In the genomic region with DNA sequence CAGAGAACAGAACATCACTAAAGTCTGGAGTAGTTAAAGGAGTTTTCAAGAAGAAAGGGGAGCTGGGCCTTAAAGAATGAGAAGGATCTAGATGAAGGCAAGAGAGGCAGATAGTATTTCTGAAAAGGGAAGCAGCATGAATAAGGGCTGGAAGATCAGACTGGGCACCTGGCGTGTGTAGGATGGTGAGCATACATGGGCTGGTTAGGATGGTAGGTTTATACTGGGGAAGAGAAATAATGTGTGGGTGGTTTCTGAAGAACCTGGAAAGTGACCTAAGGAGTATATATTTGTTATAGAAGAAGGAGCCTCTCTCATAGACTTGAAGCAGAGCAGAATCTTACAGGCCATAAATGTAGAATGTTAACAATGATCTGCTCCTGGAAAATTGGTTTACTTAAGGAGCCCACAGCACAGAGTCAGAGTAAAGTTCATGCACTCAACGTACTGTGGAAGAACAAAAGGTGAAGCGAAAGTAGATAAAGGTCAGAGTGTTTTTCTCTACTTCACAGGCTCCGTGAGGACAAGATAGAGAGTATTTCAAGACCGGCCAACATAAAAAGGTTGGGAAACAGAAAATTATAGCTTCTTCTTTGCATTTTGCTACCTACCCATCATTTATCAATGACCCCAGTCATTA, we compare ENCODE assay signal across 14 cellular contexts. TPM values are rescaled to one million over a fixed set of nuclear protein-coding genes. Genes with fewer than 3 reads are reported as not detected.
DNase-seq lines count a peak whose midpoint lies in the region; ATAC-seq and TF ChIP-seq lines count a peak whose summit lies in the region.
"Had no signal": no experiment of that assay in that cellular context is flagged by ENCODE, and none has a peak within 500 bp of the region (broad histone marks: within the 10 kb centered on the region; RNA-seq: fewer than 3 reads in every experiment).

No MANE protein-coding gene starts in this region.

- DNase-seq in Caco-2 = peak in 1 of 2 experiments; percentile 1
- no peak for DNase-seq in mesothelial cell of epicardium (ENCODE audit: low spot score in 2 of 2, unreplicated experiment in 2 of 2)
- peak; percentile 2 for DNase-seq in stimulated activated naive B cell treated with anti-CD40 and anti-IgM and Interleukin-4, amounts not matched to agents 10 μg/mL and 1 μg/mL and 100 μg/mL, for 72 hours
- DNase-seq in NCI-H345 treated with DMSO at 0.1 percent for 48 hours (lab: John Stamatoyannopoulos, UW; ENCODE audit: unreplicated experiment) = no peak
- DNase-seq: BE2C; C1 segment of cervical spinal cord; CD4-positive, CD25-positive, alpha-beta regulatory T cell; CD8-positive, alpha-beta memory T cell; COR-L47; GM23248 had no signal

- H3K9me3 Mint-ChIP-seq in Caco-2 (ENCODE audit: unreplicated experiment) = peaks cover 22% of the 10 kb centered on the region
- peaks cover 40% of the 10 kb centered on the region for H3K9me3 Mint-ChIP-seq in mesothelial cell of epicardium
- peaks cover 2 to 11% of the 10 kb centered on the region in 2 donors for H3K9me3 Mint-ChIP-seq in stimulated activated naive B cell treated with anti-CD40 and anti-IgM and Interleukin-4, amounts not matched to agents 10 μg/mL and 1 μg/mL and 100 μg/mL, for 72 hours

- H3K27me3 Mint-ChIP-seq in Caco-2 (ENCODE audit: insufficient read depth, unreplicated experiment) = no peaks in the 10 kb centered on the region
- no peaks in the 10 kb centered on the region for H3K27me3 Mint-ChIP-seq in mesothelial cell of epicardium (ENCODE audit: low read depth)
- H3K27me3 Mint-ChIP-seq in stimulated activated naive B cell treated with anti-CD40 and anti-IgM and Interleukin-4, amounts not matched to agents 10 μg/mL and 1 μg/mL and 100 μg/mL, for 72 hours = peaks cover 0 to 16% of the 10 kb centered on the region in 2 donors
- H3K27me3 Mint-ChIP-seq: CD4-positive, CD25-positive, alpha-beta regulatory T cell had no signal

- H3K4me3 Mint-ChIP-seq in Caco-2 (ENCODE audit: unreplicated experiment) (peak overlapping the region; percentile 43), mesothelial cell of epicardium (no peak overlapping the region)
- H3K4me3 Mint-ChIP-seq in stimulated activated naive B cell treated with anti-CD40 and anti-IgM and Interleukin-4, amounts not matched to agents 10 μg/mL and 1 μg/mL and 100 μg/mL, for 72 hours = peak overlapping the region; percentile 5 to 34
- H3K4me3 Mint-ChIP-seq: CD4-positive, CD25-positive, alpha-beta regulatory T cell; CD8-positive, alpha-beta memory T cell had no signal

- BruUV-seq in Caco-2 (replicated peaks; lab: Mats Ljungman, UMichigan) = no TSS peak

- H3K4me1 Mint-ChIP-seq in Caco-2 (ENCODE audit: low read depth, unreplicated experiment) (peaks cover 8% of the 10 kb centered on the region), mesothelial cell of epicardium (peaks cover 7% of the 10 kb centered on the region)
- peaks cover 8 to 14% of the 10 kb centered on the region in 2 donors for H3K4me1 Mint-ChIP-seq in stimulated activated naive B cell treated with anti-CD40 and anti-IgM and Interleukin-4, amounts not matched to agents 10 μg/mL and 1 μg/mL and 100 μg/mL, for 72 hours

- no peaks in the 10 kb centered on the region for H3K9me3 ChIP-seq in Caco-2
- H3K9me3 ChIP-seq: BE2C had no signal

- H3K27ac Mint-ChIP-seq in Caco-2 (ENCODE audit: unreplicated experiment) = peak overlapping the region; percentile 63
- peak overlapping the region; percentile 35 for H3K27ac Mint-ChIP-seq in mesothelial cell of epicardium
- H3K27ac Mint-ChIP-seq in stimulated activated naive B cell treated with anti-CD40 and anti-IgM and Interleukin-4, amounts not matched to agents 10 μg/mL and 1 μg/mL and 100 μg/mL, for 72 hours = peak overlapping the region; percentile 10
- H3K27ac Mint-ChIP-seq: CD4-positive, CD25-positive, alpha-beta regulatory T cell; CD8-positive, alpha-beta memory T cell had no signal

- H3K36me3 ChIP-seq in Caco-2 (ENCODE audit: control insufficient read depth, insufficient read depth, low read length) = no peaks in the 10 kb centered on the region
- H3K36me3 ChIP-seq: BE2C, HAP-1 had no signal

- POLR2A ChIA-PET in Caco-2 (lab: Charles Lee) = no interaction called here

- intact Hi-C loops in Caco-2 (cut with micrococcal nuclease; ENCODE audit: unreplicated experiment) = loop anchor here (5.0 kb wide), 1 partner anchor 41 kb away; no protein-coding TSS in a partner anchor

- no peaks in the 10 kb centered on the region for H3K36me3 Mint-ChIP-seq in Caco-2 (ENCODE audit: insufficient read depth, unreplicated experiment)
- peaks cover 36% of the 10 kb centered on the region for H3K36me3 Mint-ChIP-seq in mesothelial cell of epicardium
- H3K36me3 Mint-ChIP-seq in stimulated activated naive B cell treated with anti-CD40 and anti-IgM and Interleukin-4, amounts not matched to agents 10 μg/mL and 1 μg/mL and 100 μg/mL, for 72 hours = peaks cover 5 to 9% of the 10 kb centered on the region in 2 donors
- H3K36me3 Mint-ChIP-seq: CD4-positive, CD25-positive, alpha-beta regulatory T cell had no signal

- no peak overlapping the region for H3K4me3 ChIP-seq in Caco-2 (ENCODE audit: low read depth, low read length)
- H3K4me3 ChIP-seq: GM23248, HAP-1 had no signal

- peaks cover 9% of the 10 kb centered on the region; the same call in 1 of the 2 replicates for H3K4me1 ChIP-seq in Caco-2
- H3K4me1 ChIP-seq: BE2C, HAP-1 had no signal

- CTCF ChIA-PET in Caco-2 (lab: Charles Lee) = no interaction called here

- no peaks in the 10 kb centered on the region for H3K27me3 ChIP-seq in Caco-2 (replicated peaks; ENCODE audit: control insufficient read depth, insufficient read depth, low read length)
- H3K27me3 ChIP-seq: BE2C had no signal

- ATAC-seq in HG02870 (IDR thresholded peaks at IDR 0.05; ENCODE audit: unreplicated experiment) (peak; percentile 76), GM18858 (IDR thresholded peaks at IDR 0.05; ENCODE audit: unreplicated experiment) (no peak), HG03457 (IDR thresholded peaks at IDR 0.05; ENCODE audit: unreplicated experiment) (no peak)
- peak; percentile 94 to 95 for ATAC-seq in stimulated activated naive B cell treated with anti-CD40 and anti-IgM and Interleukin-4, amounts not matched to agents 10 μg/mL and 1 μg/mL and 100 μg/mL, for 72 hours (replicated peaks)

- TF ChIP-seq CTCF in Caco-2 (IDR thresholded peaks at IDR 0.05; ENCODE audit: insufficient read depth in 1 of 2, low read depth in 1 of 2, low read length in 1 of 2, severe bottlenecking in 1 of 2, unreplicated experiment in 1 of 2) (no peak), mesothelial cell of epicardium (IDR thresholded peaks at IDR 0.05; ENCODE audit: unreplicated experiment) (no peak)

RNA-seq across cellular contexts. Expression of a gene that starts 35.8 kb away (rescaled TPM):
- total RNA-seq in Caco-2 (2022) = 174 and 195 TPM in 2 replicates
- total RNA-seq in mesothelial cell of epicardium = 28.1 to 32.5 TPM (median 29.8 TPM) in 3 replicates

Comparison
In these comparisons a context has a peak if more than half of its experiments do, and no peak if none do; other contexts are left out.
1. H3K27ac Mint-ChIP-seq: peak in every context shown above with its lines; median percentile 63 in Caco-2; 35 in mesothelial cell of epicardium; 10 in stimulated activated naive B cell treated with anti-CD40 and anti-IgM and Interleukin-4, amounts not matched to agents 10 μg/mL and 1 μg/mL and 100 μg/mL, for 72 hours.
2. ATAC-seq: peak in HG02870 (single experiment) and stimulated activated naive B cell treated with anti-CD40 and anti-IgM and Interleukin-4, amounts not matched to agents 10 μg/mL and 1 μg/mL and 100 μg/mL, for 72 hours (2 of 2); none in GM18858 (single experiment) and HG03457 (single experiment).